ENCODE assay signal across 15 cellular contexts in genomic region chr6:31614075-31614619, GRCh38. TPM values are rescaled to one million over a fixed set of nuclear protein-coding genes. Genes with fewer than 3 reads are reported as not detected.
DNase-seq lines count a peak whose midpoint lies in the region; ATAC-seq and TF ChIP-seq lines count a peak whose summit lies in the region.
"Had no signal": no experiment of that assay in that cellular context is flagged by ENCODE, and none has a peak within 500 bp of the region (broad histone marks: within the 10 kb centered on the region; RNA-seq: fewer than 3 reads in every experiment).

No MANE protein-coding gene starts in this region.

- no peaks in the 10 kb centered on the region for H3K27me3 ChIP-seq in suprapubic skin

- WGBS in suprapubic skin, result 71% methylated on average over 8 of the region's 8 CpGs

- intact Hi-C loops in left colon (cut with DNase I, micrococcal nuclease), result no loop called here

- peak; percentile 56 for ATAC-seq in left colon

- POLR2A ChIA-PET in activated CD4-positive, alpha-beta T cell treated with anti-CD3 and anti-CD28 coated beads, Interleukin-2, amount 10 ng/mL, durations not matched to agents 7 days and 5 days (lab: Charles Lee), result no interaction called here

- no peak for TF ChIP-seq CTCF in suprapubic skin (IDR thresholded peaks at IDR 0.05)

- DNase-seq in activated CD4-positive, alpha-beta T cell treated with anti-CD3 and anti-CD28 coated beads, Interleukin-2, amount 10 ng/mL, durations not matched to agents 7 days and 5 days, result no peak
- no peak for DNase-seq in activated CD4-positive, alpha-beta T cell treated with anti-CD3 and anti-CD28 coated beads for 1 hour
- DNase-seq in NOMO-1 (lab: John Stamatoyannopoulos, UW; ENCODE audit: unreplicated experiment in 2 of 2) (peak; percentile 47 to 67), left colon (no peak), suprapubic skin (ENCODE audit: low spot score in 2 of 2) (no peak), NCI-H748 treated with DMSO at 0.1 percent for 48 hours (lab: John Stamatoyannopoulos, UW) (no peak)
- no peak for DNase-seq in activated effector memory CD4-positive, alpha-beta T cell treated with Interleukin-2 at 50 U/mL for 16 hours
- DNase-seq: 8988T, DMS153, PC-9, T1000 had no signal

- peaks cover 35% of the 10 kb centered on the region for H3K4me1 Mint-ChIP-seq in activated CD4-positive, alpha-beta T cell treated with anti-CD3 and anti-CD28 coated beads, Interleukin-2, amount 10 ng/mL, durations not matched to agents 7 days and 5 days

- no peaks in the 10 kb centered on the region for H3K36me3 ChIP-seq in suprapubic skin

- TF ChIP-seq EP300 in suprapubic skin (IDR thresholded peaks at IDR 0.05), result no peak

- CTCF ChIA-PET in activated CD4-positive, alpha-beta T cell treated with anti-CD3 and anti-CD28 coated beads, Interleukin-2, amount 10 ng/mL, durations not matched to agents 7 days and 5 days (lab: Charles Lee), result interaction anchor here (4.2 to 6.0 kb wide), 2 partner anchors 16 to 63 kb away, joined by 16 to 51 read pairs; no protein-coding TSS in a partner anchor

- peak overlapping the region; percentile 50 for H3K27ac ChIP-seq in temporal lobe (ENCODE audit: low read depth, low read length)
- H3K27ac ChIP-seq in suprapubic skin, result no peak overlapping the region
- H3K27ac ChIP-seq: PC-9 had no signal

- H3K36me3 Mint-ChIP-seq in activated CD4-positive, alpha-beta T cell treated with anti-CD3 and anti-CD28 coated beads, Interleukin-2, amount 10 ng/mL, durations not matched to agents 7 days and 5 days (ENCODE audit: low read depth), result peaks cover 9% of the 10 kb centered on the region
- H3K36me3 Mint-ChIP-seq: type B pancreatic cell had no signal

- H3K4me3 ChIP-seq in suprapubic skin, result no peak overlapping the region
- H3K4me3 ChIP-seq: PC-9 had no signal

- no peaks in the 10 kb centered on the region for H3K9me3 Mint-ChIP-seq in activated CD4-positive, alpha-beta T cell treated with anti-CD3 and anti-CD28 coated beads, Interleukin-2, amount 10 ng/mL, durations not matched to agents 7 days and 5 days
- H3K9me3 Mint-ChIP-seq: type B pancreatic cell had no signal

- no peaks in the 10 kb centered on the region for H3K9me3 ChIP-seq in suprapubic skin

- no peaks in the 10 kb centered on the region for H3K4me1 ChIP-seq in suprapubic skin

- H3K27me3 Mint-ChIP-seq in activated CD4-positive, alpha-beta T cell treated with anti-CD3 and anti-CD28 coated beads, Interleukin-2, amount 10 ng/mL, durations not matched to agents 7 days and 5 days, result no peaks in the 10 kb centered on the region
- H3K27me3 Mint-ChIP-seq: type B pancreatic cell had no signal

- no peak overlapping the region for H3K4me3 Mint-ChIP-seq in activated CD4-positive, alpha-beta T cell treated with anti-CD3 and anti-CD28 coated beads, Interleukin-2, amount 10 ng/mL, durations not matched to agents 7 days and 5 days

- TF ChIP-seq POLR2A in suprapubic skin (IDR thresholded peaks at IDR 0.05), result no peak

- H3K27ac Mint-ChIP-seq in activated CD4-positive, alpha-beta T cell treated with anti-CD3 and anti-CD28 coated beads, Interleukin-2, amount 10 ng/mL, durations not matched to agents 7 days and 5 days, result peak overlapping the region; percentile 64
- H3K27ac Mint-ChIP-seq: type B pancreatic cell had no signal

RNA-seq across cellular contexts. Expression of gene AIF1, which starts 0.9 kb away (rescaled TPM):
- total RNA-seq in activated CD4-positive, alpha-beta T cell treated with anti-CD3 and anti-CD28 coated beads, Interleukin-2, amount 10 ng/mL, durations not matched to agents 7 days and 5 days, result 10 to 100 TPM; 48.0 to 54.2 TPM
- 10 to 100 TPM in 1 of 2 donors, 1 to 10 TPM in 1; 5.2 to 15.0 TPM for total RNA-seq in left colon
- 5.7 TPM for total RNA-seq in temporal lobe
- total RNA-seq in suprapubic skin, result 10 to 100 TPM in 1 of 4 donors, 1 to 10 TPM in 3; 2.6 to 16.3 (median 5.8) TPM
- total RNA-seq: fibroblast of villous mesenchyme, PC-9 had no signal

RNA-seq across cellular contexts. Expression of gene PRRC2A, which starts 6.4 kb away (rescaled TPM):
- total RNA-seq in activated CD4-positive, alpha-beta T cell treated with anti-CD3 and anti-CD28 coated beads, Interleukin-2, amount 10 ng/mL, durations not matched to agents 7 days and 5 days, result 100 to 1,000 TPM; 240 to 246 TPM
- total RNA-seq in left colon (100 to 1,000 TPM in 1 of 2 donors, 10 to 100 TPM in 1; 92.9 to 110 TPM), temporal lobe (55.1 TPM), suprapubic skin (100 to 1,000 TPM; 100 to 163 (median 113) TPM)

RNA-seq across cellular contexts. Expression of gene NCR3, which starts 21.3 kb away (rescaled TPM):
- total RNA-seq in activated CD4-positive, alpha-beta T cell treated with anti-CD3 and anti-CD28 coated beads, Interleukin-2, amount 10 ng/mL, durations not matched to agents 7 days and 5 days, result 10 to 100 TPM; 20.0 to 23.8 TPM
- 1 to 10 TPM in 1 of 2 donors, not detected in 1; 1.1 TPM for total RNA-seq in left colon
- not detected for total RNA-seq in temporal lobe
- not detected for total RNA-seq in suprapubic skin
- total RNA-seq: dermis microvascular lymphatic vessel endothelial cell, fibroblast of villous mesenchyme, PC-9 had no signal

RNA-seq across cellular contexts. Expression of gene LST1, which starts 28.1 kb away (rescaled TPM):
- total RNA-seq in activated CD4-positive, alpha-beta T cell treated with anti-CD3 and anti-CD28 coated beads, Interleukin-2, amount 10 ng/mL, durations not matched to agents 7 days and 5 days, result 10 to 100 TPM; 33.3 to 36.8 TPM
- total RNA-seq in left colon (1 to 10 TPM; 2.4 to 5.8 TPM), temporal lobe (0.74 TPM), suprapubic skin (10 to 100 TPM in 1 of 4 donors, 1 to 10 TPM in 3; 3.7 to 72.9 (median 6.7) TPM)
- total RNA-seq: fibroblast of villous mesenchyme had no signal

RNA-seq across cellular contexts. Expression of gene LTB, which starts 31.9 kb away (rescaled TPM):
- total RNA-seq in activated CD4-positive, alpha-beta T cell treated with anti-CD3 and anti-CD28 coated beads, Interleukin-2, amount 10 ng/mL, durations not matched to agents 7 days and 5 days, result 100 to 1,000 TPM; 585 to 747 TPM
- 1 to 10 TPM in 1 of 2 donors, under 1 TPM in 1; 0.70 to 3.0 TPM for total RNA-seq in left colon
- total RNA-seq in temporal lobe, result not detected
- total RNA-seq in suprapubic skin, result not detected
- total RNA-seq: fibroblast of villous mesenchyme, PC-9 had no signal

Comparison
In these comparisons a context has a peak if more than half of its experiments do, and no peak if none do; other contexts are left out.
1. DNase-seq: peak in NOMO-1 (2 of 2); none in activated CD4-positive, alpha-beta T cell treated with anti-CD3 and anti-CD28 coated beads, Interleukin-2, amount 10 ng/mL, durations not matched to agents 7 days and 5 days (single experiment), activated CD4-positive, alpha-beta T cell treated with anti-CD3 and anti-CD28 coated beads for 1 hour (single experiment), left colon (0 of 2), suprapubic skin (0 of 2), activated effector memory CD4-positive, alpha-beta T cell treated with Interleukin-2 at 50 U/mL for 16 hours (single experiment) and NCI-H748 treated with DMSO at 0.1 percent for 48 hours (single experiment).
2. RNA of gene NCR3, which starts 21.3 kb away (total RNA-seq): 20.0 to 23.8 TPM in activated CD4-positive, alpha-beta T cell treated with anti-CD3 and anti-CD28 coated beads, Interleukin-2, amount 10 ng/mL, durations not matched to agents 7 days and 5 days; 1.1 TPM in left colon, not detected in temporal lobe (single experiment) and not detected in suprapubic skin; every median in the first group is over 10 times any median in the second.